In genomic region chr1:205310981-205311704, GRCh38 we compare ENCODE assay signal across 16 cellular contexts. TPM values are rescaled to one million over a fixed set of nuclear protein-coding genes. Genes with fewer than 3 reads are reported as not detected.
DNase-seq lines count a peak whose midpoint lies in the region; ATAC-seq and TF ChIP-seq lines count a peak whose summit lies in the region.
"Had no signal": no experiment of that assay in that cellular context is flagged by ENCODE, and none has a peak within 500 bp of the region (broad histone marks: within the 10 kb centered on the region; RNA-seq: fewer than 3 reads in every experiment).

No MANE protein-coding gene starts in this region.

- no peak for ATAC-seq in activated CD8-positive, alpha-beta T cell treated with anti-CD3 and anti-CD28 coated beads for 36 hours
- ATAC-seq in activated CD8-positive, alpha-beta T cell treated with anti-CD3 and anti-CD28 coated beads, Interleukin-2, amount 10 ng/mL, durations not matched to agents 7 days and 5 days = no peak
- ATAC-seq in stimulated activated memory B cell treated with anti-CD40 and anti-IgM and Interleukin-4, amounts not matched to agents 10 μg/mL and 1 μg/mL and 100 μg/mL, for 72 hours = peak; percentile 57
- ATAC-seq: PC-3 had no signal

- H3K4me3 ChIP-seq in esophagus squamous epithelium = no peak overlapping the region
- H3K4me3 ChIP-seq: left ventricle myocardium inferior, tibial nerve had no signal

- H3K9me3 Mint-ChIP-seq in activated CD8-positive, alpha-beta T cell treated with anti-CD3 and anti-CD28 coated beads for 36 hours = no peaks in the 10 kb centered on the region
- H3K9me3 Mint-ChIP-seq in activated CD8-positive, alpha-beta T cell treated with anti-CD3 and anti-CD28 coated beads, Interleukin-2, amount 10 ng/mL, durations not matched to agents 7 days and 5 days (ENCODE audit: insufficient read depth) = no peaks in the 10 kb centered on the region
- H3K9me3 Mint-ChIP-seq in stimulated activated memory B cell treated with anti-CD40 and anti-IgM and Interleukin-4, amounts not matched to agents 10 μg/mL and 1 μg/mL and 100 μg/mL, for 72 hours = no peaks in the 10 kb centered on the region
- no peaks in the 10 kb centered on the region for H3K9me3 Mint-ChIP-seq in osteocyte (ENCODE audit: unreplicated experiment)
- H3K9me3 Mint-ChIP-seq: activated CD4-positive, alpha-beta T cell treated with anti-CD3 and anti-CD28 coated beads, Interleukin-2, amount 10 ng/mL, durations not matched to agents 7 days and 5 days had no signal

- H3K27ac ChIP-seq in esophagus squamous epithelium = peak overlapping the region; percentile 30 to 73 (median 65)
- H3K27ac ChIP-seq: left ventricle myocardium inferior had no signal

- no peak overlapping the region for H3K4me3 Mint-ChIP-seq in activated CD8-positive, alpha-beta T cell treated with anti-CD3 and anti-CD28 coated beads for 36 hours
- H3K4me3 Mint-ChIP-seq in activated CD8-positive, alpha-beta T cell treated with anti-CD3 and anti-CD28 coated beads, Interleukin-2, amount 10 ng/mL, durations not matched to agents 7 days and 5 days = no peak overlapping the region
- H3K4me3 Mint-ChIP-seq in stimulated activated memory B cell treated with anti-CD40 and anti-IgM and Interleukin-4, amounts not matched to agents 10 μg/mL and 1 μg/mL and 100 μg/mL, for 72 hours = peak overlapping the region; percentile 71
- H3K4me3 Mint-ChIP-seq in osteocyte (ENCODE audit: unreplicated experiment) = no peak overlapping the region
- H3K4me3 Mint-ChIP-seq: activated CD4-positive, alpha-beta T cell treated with anti-CD3 and anti-CD28 coated beads, Interleukin-2, amount 10 ng/mL, durations not matched to agents 7 days and 5 days had no signal

- H3K4me1 Mint-ChIP-seq in activated CD8-positive, alpha-beta T cell treated with anti-CD3 and anti-CD28 coated beads for 36 hours (ENCODE audit: low read depth) = peaks cover 67% of the 10 kb centered on the region
- H3K4me1 Mint-ChIP-seq in activated CD8-positive, alpha-beta T cell treated with anti-CD3 and anti-CD28 coated beads, Interleukin-2, amount 10 ng/mL, durations not matched to agents 7 days and 5 days (ENCODE audit: low read depth) = peaks cover 34% of the 10 kb centered on the region
- peaks cover 84% of the 10 kb centered on the region for H3K4me1 Mint-ChIP-seq in stimulated activated memory B cell treated with anti-CD40 and anti-IgM and Interleukin-4, amounts not matched to agents 10 μg/mL and 1 μg/mL and 100 μg/mL, for 72 hours
- H3K4me1 Mint-ChIP-seq in osteocyte (ENCODE audit: unreplicated experiment) = peaks cover 27% of the 10 kb centered on the region

- no peaks in the 10 kb centered on the region for H3K27me3 ChIP-seq in esophagus squamous epithelium
- H3K27me3 ChIP-seq: tibial nerve had no signal

- CTCF ChIA-PET in activated CD8-positive, alpha-beta T cell treated with anti-CD3 and anti-CD28 coated beads for 36 hours (lab: Charles Lee) = interaction anchor here (0.9 to 29.5 kb wide), 6 partner anchors 8 to 64 kb away, joined by 3 to 1285 read pairs (median 4); no protein-coding TSS in a partner anchor
- CTCF ChIA-PET in activated CD8-positive, alpha-beta T cell treated with anti-CD3 and anti-CD28 coated beads, Interleukin-2, amount 10 ng/mL, durations not matched to agents 7 days and 5 days (lab: Charles Lee) = interaction anchor here (0.7 to 5.1 kb wide), 4 partner anchors 8 to 38 kb away, joined by 3 to 44 read pairs (median 10); partner anchors contain the start of gene NUAK2

- WGBS in esophagus squamous epithelium, 2 donors = 75 to 80% methylated on average over 8 of the region's 8 CpGs

- no peak for TF ChIP-seq POLR2A in esophagus squamous epithelium (IDR thresholded peaks at IDR 0.05)

- H3K4me1 ChIP-seq in esophagus squamous epithelium = peaks cover 15 to 77% (median 27%) of the 10 kb centered on the region in 3 donors

- peaks cover 16 to 63% (median 34%) of the 10 kb centered on the region in 3 donors for H3K36me3 ChIP-seq in esophagus squamous epithelium

- POLR2A ChIA-PET in activated CD8-positive, alpha-beta T cell treated with anti-CD3 and anti-CD28 coated beads for 36 hours (lab: Charles Lee) = interaction anchor here (0.8 to 1.5 kb wide), 2 partner anchors 8 to 10 kb away, joined by 3 read pairs; no protein-coding TSS in a partner anchor
- POLR2A ChIA-PET in activated CD8-positive, alpha-beta T cell treated with anti-CD3 and anti-CD28 coated beads, Interleukin-2, amount 10 ng/mL, durations not matched to agents 7 days and 5 days (lab: Charles Lee) = interaction anchor here (0.9 kb wide), 1 partner anchor 24 kb away, joined by 3 read pairs; no protein-coding TSS in a partner anchor

- intact Hi-C loops in activated CD8-positive, alpha-beta T cell treated with anti-CD3 and anti-CD28 coated beads for 36 hours (cut with micrococcal nuclease) = no loop called here
- intact Hi-C loops in esophagus squamous epithelium (cut with DNase I) = no loop called here

- peak overlapping the region; percentile 46 for H3K27ac Mint-ChIP-seq in activated CD8-positive, alpha-beta T cell treated with anti-CD3 and anti-CD28 coated beads for 36 hours
- H3K27ac Mint-ChIP-seq in activated CD8-positive, alpha-beta T cell treated with anti-CD3 and anti-CD28 coated beads, Interleukin-2, amount 10 ng/mL, durations not matched to agents 7 days and 5 days = no peak overlapping the region
- H3K27ac Mint-ChIP-seq in stimulated activated memory B cell treated with anti-CD40 and anti-IgM and Interleukin-4, amounts not matched to agents 10 μg/mL and 1 μg/mL and 100 μg/mL, for 72 hours = peak overlapping the region; percentile 87
- H3K27ac Mint-ChIP-seq in osteocyte (ENCODE audit: unreplicated experiment) = no peak overlapping the region
- H3K27ac Mint-ChIP-seq: activated CD4-positive, alpha-beta T cell treated with anti-CD3 and anti-CD28 coated beads, Interleukin-2, amount 10 ng/mL, durations not matched to agents 7 days and 5 days had no signal

- H3K9me3 ChIP-seq in esophagus squamous epithelium = no peaks in the 10 kb centered on the region
- H3K9me3 ChIP-seq: left ventricle myocardium inferior, tibial nerve had no signal

- no peak for DNase-seq in activated CD8-positive, alpha-beta T cell treated with anti-CD3 and anti-CD28 coated beads for 36 hours
- DNase-seq in activated CD8-positive, alpha-beta T cell treated with anti-CD3 and anti-CD28 coated beads, Interleukin-2, amount 10 ng/mL, durations not matched to agents 7 days and 5 days = no peak
- peak; percentile 68 to 80 for DNase-seq in NOMO-1 (lab: John Stamatoyannopoulos, UW; ENCODE audit: unreplicated experiment in 2 of 2)
- DNase-seq in esophagus squamous epithelium (lab: John Stamatoyannopoulos, UW) = no peak
- no peak for DNase-seq in C1 segment of cervical spinal cord (lab: John Stamatoyannopoulos, UW)
- no peak for DNase-seq in osteocyte (ENCODE audit: extremely low spot score, unreplicated experiment)
- DNase-seq in NCI-H2171 (lab: John Stamatoyannopoulos, UW) = no peak
- DNase-seq: activated CD4-positive, alpha-beta T cell treated with anti-CD3 and anti-CD28 coated beads, Interleukin-2, amount 10 ng/mL, durations not matched to agents 7 days and 5 days; DMS79; left ventricle myocardium inferior; occipital lobe; PC-3 had no signal

- peaks cover 9% of the 10 kb centered on the region for H3K36me3 Mint-ChIP-seq in activated CD8-positive, alpha-beta T cell treated with anti-CD3 and anti-CD28 coated beads for 36 hours (ENCODE audit: low read depth)
- peaks cover 7% of the 10 kb centered on the region for H3K36me3 Mint-ChIP-seq in activated CD8-positive, alpha-beta T cell treated with anti-CD3 and anti-CD28 coated beads, Interleukin-2, amount 10 ng/mL, durations not matched to agents 7 days and 5 days (ENCODE audit: low read depth)
- peaks cover 51% of the 10 kb centered on the region for H3K36me3 Mint-ChIP-seq in stimulated activated memory B cell treated with anti-CD40 and anti-IgM and Interleukin-4, amounts not matched to agents 10 μg/mL and 1 μg/mL and 100 μg/mL, for 72 hours
- H3K36me3 Mint-ChIP-seq in osteocyte (ENCODE audit: unreplicated experiment) = peaks cover 24% of the 10 kb centered on the region

- TF ChIP-seq CTCF in activated CD8-positive, alpha-beta T cell treated with anti-CD3 and anti-CD28 coated beads for 36 hours (IDR thresholded peaks at IDR 0.05) = no peak
- TF ChIP-seq CTCF in esophagus squamous epithelium (IDR thresholded peaks at IDR 0.05) = no peak
- TF ChIP-seq CTCF in osteocyte (IDR thresholded peaks at IDR 0.05) = no peak

- no peaks in the 10 kb centered on the region for H3K27me3 Mint-ChIP-seq in activated CD8-positive, alpha-beta T cell treated with anti-CD3 and anti-CD28 coated beads for 36 hours
- no peaks in the 10 kb centered on the region for H3K27me3 Mint-ChIP-seq in activated CD8-positive, alpha-beta T cell treated with anti-CD3 and anti-CD28 coated beads, Interleukin-2, amount 10 ng/mL, durations not matched to agents 7 days and 5 days (ENCODE audit: low read depth)
- H3K27me3 Mint-ChIP-seq in stimulated activated memory B cell treated with anti-CD40 and anti-IgM and Interleukin-4, amounts not matched to agents 10 μg/mL and 1 μg/mL and 100 μg/mL, for 72 hours = no peaks in the 10 kb centered on the region
- no peaks in the 10 kb centered on the region for H3K27me3 Mint-ChIP-seq in osteocyte (ENCODE audit: unreplicated experiment)
- H3K27me3 Mint-ChIP-seq: activated CD4-positive, alpha-beta T cell treated with anti-CD3 and anti-CD28 coated beads, Interleukin-2, amount 10 ng/mL, durations not matched to agents 7 days and 5 days had no signal

RNA-seq across cellular contexts. Expression of gene NUAK2, which starts 10.4 kb away (rescaled TPM):
- total RNA-seq in activated CD8-positive, alpha-beta T cell treated with anti-CD3 and anti-CD28 coated beads for 36 hours = 1 to 10 TPM; 1.9 TPM
- 1 to 10 TPM; 1.6 TPM for total RNA-seq in activated CD8-positive, alpha-beta T cell treated with anti-CD3 and anti-CD28 coated beads, Interleukin-2, amount 10 ng/mL, durations not matched to agents 7 days and 5 days
- 10 to 100 TPM; 15.8 to 32.0 (median 21.4) TPM for total RNA-seq in esophagus squamous epithelium
- total RNA-seq in osteocyte = 4.3 and 4.5 TPM in 2 replicates

RNA-seq across cellular contexts. Expression of gene KLHDC8A, which starts 45.6 kb away (rescaled TPM):
- total RNA-seq in activated CD8-positive, alpha-beta T cell treated with anti-CD3 and anti-CD28 coated beads for 36 hours = not detected
- total RNA-seq in activated CD8-positive, alpha-beta T cell treated with anti-CD3 and anti-CD28 coated beads, Interleukin-2, amount 10 ng/mL, durations not matched to agents 7 days and 5 days = not detected
- total RNA-seq in esophagus squamous epithelium = 1 to 10 TPM in 3 of 4 donors, under 1 TPM in 1; 0.97 to 4.4 (median 2.1) TPM
- total RNA-seq in osteocyte = not detected in 2 replicates
- total RNA-seq: A673; activated CD4-positive, alpha-beta T cell treated with anti-CD3 and anti-CD28 coated beads, Interleukin-2, amount 10 ng/mL, durations not matched to agents 7 days and 5 days; M059J; PC-3 had no signal

Comparison
In these comparisons a context has a peak if more than half of its experiments do, and no peak if none do; other contexts are left out.
1. H3K27ac Mint-ChIP-seq: peak in activated CD8-positive, alpha-beta T cell treated with anti-CD3 and anti-CD28 coated beads for 36 hours (single experiment) and stimulated activated memory B cell treated with anti-CD40 and anti-IgM and Interleukin-4, amounts not matched to agents 10 μg/mL and 1 μg/mL and 100 μg/mL, for 72 hours (single experiment); none in activated CD8-positive, alpha-beta T cell treated with anti-CD3 and anti-CD28 coated beads, Interleukin-2, amount 10 ng/mL, durations not matched to agents 7 days and 5 days (single experiment) and osteocyte (single experiment).
2. DNase-seq: peak in NOMO-1 (2 of 2); none in activated CD8-positive, alpha-beta T cell treated with anti-CD3 and anti-CD28 coated beads for 36 hours (single experiment), activated CD8-positive, alpha-beta T cell treated with anti-CD3 and anti-CD28 coated beads, Interleukin-2, amount 10 ng/mL, durations not matched to agents 7 days and 5 days (single experiment), esophagus squamous epithelium (single experiment), C1 segment of cervical spinal cord (0 of 14), osteocyte (single experiment) and NCI-H2171 (single experiment).